In the genomic region with DNA sequence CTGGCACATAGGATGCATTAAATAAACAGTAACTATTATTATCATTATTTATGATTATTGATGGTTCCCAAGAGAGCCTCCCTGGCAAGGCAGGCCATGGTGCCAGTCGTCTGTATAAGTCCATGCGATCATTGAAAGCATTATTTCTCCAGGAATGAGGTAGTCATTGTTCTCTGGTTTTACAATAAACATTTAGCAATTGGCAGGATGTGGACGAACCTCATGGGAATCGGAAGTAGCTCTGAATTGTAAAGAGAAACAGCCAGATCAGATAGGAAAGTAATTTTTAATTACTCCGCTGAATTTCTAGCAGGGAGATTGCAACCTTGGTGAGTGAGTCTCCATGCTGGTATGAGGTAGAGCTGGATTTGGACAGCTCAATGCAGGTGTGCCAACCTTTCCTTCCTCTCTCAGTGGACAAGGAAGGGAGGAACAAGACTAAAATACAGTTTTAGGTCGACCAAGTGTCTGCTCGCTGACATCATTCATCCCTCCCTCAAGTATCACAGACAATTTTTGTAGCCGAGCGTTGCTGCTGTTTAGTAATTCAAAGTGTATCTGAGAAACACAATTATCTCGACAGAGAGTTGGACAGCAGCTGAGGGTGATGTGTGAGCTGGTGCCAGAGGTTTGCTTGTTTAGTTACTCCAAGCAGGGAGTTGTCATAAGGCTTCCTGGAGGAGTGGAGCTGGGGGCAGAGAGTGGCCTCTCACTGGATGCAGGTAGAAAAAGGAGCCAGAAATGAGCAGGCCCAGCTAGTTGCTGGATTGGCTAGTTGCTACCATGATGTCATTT, we compare ENCODE assay signal across 18 cellular contexts.
A peak's percentile ranks its signal among the peaks of the same experiment; 100 is the strongest.
DNase-seq lines count a peak whose midpoint lies in the region; ATAC-seq and TF ChIP-seq lines count a peak whose summit lies in the region.
"Had no signal": no experiment of that assay in that cellular context is flagged by ENCODE, and none has a peak within 500 bp of the region (broad histone marks: within the 10 kb centered on the region; RNA-seq: fewer than 3 reads in every experiment).

No MANE protein-coding gene starts in this region.

- no peaks in the 10 kb centered on the region for H3K9me3 ChIP-seq in RWPE2 (ENCODE audit: severe bottlenecking)
- no peaks in the 10 kb centered on the region for H3K9me3 ChIP-seq in mesenchymal stem cell (ENCODE audit: control insufficient read depth, low read length)
- H3K9me3 ChIP-seq: pancreas had no signal

- H2BK120ac ChIP-seq in mesenchymal stem cell (ENCODE audit: low read depth, low read length), result no peak overlapping the region

- H4K91ac ChIP-seq in mesenchymal stem cell (ENCODE audit: low read length), result no peak overlapping the region

- H2BK12ac ChIP-seq in mesenchymal stem cell (ENCODE audit: low read length in 2 of 2), result no peak overlapping the region

- H3K4me1 Mint-ChIP-seq in activated T-helper 1 cell treated with anti-CD3 and anti-CD28 coated beads, Interleukin-12 subunit alpha, Interleukin-12 subunit beta, Interleukin-2, Interleukin-4 antibody, amounts not matched to agents 30 ng/mL and 10 ng/mL and 1 ng/mL, durations not matched to agents 14 hours and 24 hours and 36 hours (ENCODE audit: low read depth), result no peaks in the 10 kb centered on the region
- H3K4me1 Mint-ChIP-seq: activated CD4-positive, alpha-beta memory T cell treated with anti-CD3 and anti-CD28 coated beads, Interleukin-2, amount 10 ng/mL, durations not matched to agents 7 days and 5 days; CD8-positive, alpha-beta memory T cell; stimulated activated naive B cell treated with anti-CD40 and anti-IgM and Interleukin-4, amounts not matched to agents 10 μg/mL and 1 μg/mL and 100 μg/mL, for 72 hours had no signal

- H3K79me1 ChIP-seq in mesenchymal stem cell (replicated peaks; ENCODE audit: low read length, poor library complexity, severe bottlenecking), result no peaks in the 10 kb centered on the region

- H2AK5ac ChIP-seq in mesenchymal stem cell (ENCODE audit: low read length, severe bottlenecking), result no peak overlapping the region

- no peak overlapping the region for H3K27ac Mint-ChIP-seq in activated T-helper 1 cell treated with anti-CD3 and anti-CD28 coated beads, Interleukin-12 subunit alpha, Interleukin-12 subunit beta, Interleukin-2, Interleukin-4 antibody, amounts not matched to agents 30 ng/mL and 10 ng/mL and 1 ng/mL, durations not matched to agents 14 hours and 24 hours and 36 hours
- H3K27ac Mint-ChIP-seq: activated CD4-positive, alpha-beta memory T cell treated with anti-CD3 and anti-CD28 coated beads, Interleukin-2, amount 10 ng/mL, durations not matched to agents 7 days and 5 days; activated naive CD4-positive, alpha-beta T cell treated with anti-CD3 and anti-CD28 coated beads for 36 hours; activated T-cell treated with anti-CD3 and anti-CD28 coated beads, Interleukin-2, amount 50 U/mL, for 24 hours; CD8-positive, alpha-beta memory T cell; stimulated activated naive B cell treated with anti-CD40 and anti-IgM and Interleukin-4, amounts not matched to agents 10 μg/mL and 1 μg/mL and 100 μg/mL, for 72 hours; T-helper 2 cell treated with Interferon-gamma antibody and Interleukin-4, amounts not matched to agents 5 μg/mL and 100 μg/mL, for 36 hours; WTC11 had no signal

- H3K36me3 Mint-ChIP-seq in activated T-helper 1 cell treated with anti-CD3 and anti-CD28 coated beads, Interleukin-12 subunit alpha, Interleukin-12 subunit beta, Interleukin-2, Interleukin-4 antibody, amounts not matched to agents 30 ng/mL and 10 ng/mL and 1 ng/mL, durations not matched to agents 14 hours and 24 hours and 36 hours (ENCODE audit: low read depth), result no peaks in the 10 kb centered on the region
- H3K36me3 Mint-ChIP-seq: CD8-positive, alpha-beta memory T cell; stimulated activated naive B cell treated with anti-CD40 and anti-IgM and Interleukin-4, amounts not matched to agents 10 μg/mL and 1 μg/mL and 100 μg/mL, for 72 hours had no signal

- peak overlapping the region; percentile 37 for H3K27ac ChIP-seq in RWPE2 (ENCODE audit: poor library complexity, severe bottlenecking)
- no peak overlapping the region for H3K27ac ChIP-seq in mesenchymal stem cell (ENCODE audit: low read length, poor library complexity, severe bottlenecking)
- H3K27ac ChIP-seq: pancreas had no signal

- H3K4me3 Mint-ChIP-seq in activated T-helper 1 cell treated with anti-CD3 and anti-CD28 coated beads, Interleukin-12 subunit alpha, Interleukin-12 subunit beta, Interleukin-2, Interleukin-4 antibody, amounts not matched to agents 30 ng/mL and 10 ng/mL and 1 ng/mL, durations not matched to agents 14 hours and 24 hours and 36 hours, result no peak overlapping the region
- H3K4me3 Mint-ChIP-seq: activated CD4-positive, alpha-beta memory T cell treated with anti-CD3 and anti-CD28 coated beads, Interleukin-2, amount 10 ng/mL, durations not matched to agents 7 days and 5 days; activated naive CD4-positive, alpha-beta T cell treated with anti-CD3 and anti-CD28 coated beads for 36 hours; activated T-cell treated with anti-CD3 and anti-CD28 coated beads, Interleukin-2, amount 50 U/mL, for 24 hours; CD8-positive, alpha-beta memory T cell; stimulated activated naive B cell treated with anti-CD40 and anti-IgM and Interleukin-4, amounts not matched to agents 10 μg/mL and 1 μg/mL and 100 μg/mL, for 72 hours; T-helper 2 cell treated with Interferon-gamma antibody and Interleukin-4, amounts not matched to agents 5 μg/mL and 100 μg/mL, for 36 hours; WTC11 had no signal

- no peak overlapping the region for H3K18ac ChIP-seq in mesenchymal stem cell (ENCODE audit: low read depth in 1 of 2, low read length in 2 of 2)

- no peak overlapping the region for H3K4ac ChIP-seq in mesenchymal stem cell (ENCODE audit: low read depth in 1 of 2, low read length in 2 of 2)

- no peak overlapping the region for H3K14ac ChIP-seq in mesenchymal stem cell (ENCODE audit: low read length in 2 of 2)

- H3K9me3 Mint-ChIP-seq in activated T-helper 1 cell treated with anti-CD3 and anti-CD28 coated beads, Interleukin-12 subunit alpha, Interleukin-12 subunit beta, Interleukin-2, Interleukin-4 antibody, amounts not matched to agents 30 ng/mL and 10 ng/mL and 1 ng/mL, durations not matched to agents 14 hours and 24 hours and 36 hours, result no peaks in the 10 kb centered on the region
- H3K9me3 Mint-ChIP-seq: activated CD4-positive, alpha-beta memory T cell treated with anti-CD3 and anti-CD28 coated beads, Interleukin-2, amount 10 ng/mL, durations not matched to agents 7 days and 5 days; activated naive CD4-positive, alpha-beta T cell treated with anti-CD3 and anti-CD28 coated beads for 36 hours; activated T-cell treated with anti-CD3 and anti-CD28 coated beads, Interleukin-2, amount 50 U/mL, for 24 hours; CD8-positive, alpha-beta memory T cell; stimulated activated naive B cell treated with anti-CD40 and anti-IgM and Interleukin-4, amounts not matched to agents 10 μg/mL and 1 μg/mL and 100 μg/mL, for 72 hours; T-helper 2 cell treated with Interferon-gamma antibody and Interleukin-4, amounts not matched to agents 5 μg/mL and 100 μg/mL, for 36 hours had no signal

- peak overlapping the region; percentile 53 for H3K9ac ChIP-seq in mesenchymal stem cell (ENCODE audit: low read length)

- H3K27me3 Mint-ChIP-seq in activated T-helper 1 cell treated with anti-CD3 and anti-CD28 coated beads, Interleukin-12 subunit alpha, Interleukin-12 subunit beta, Interleukin-2, Interleukin-4 antibody, amounts not matched to agents 30 ng/mL and 10 ng/mL and 1 ng/mL, durations not matched to agents 14 hours and 24 hours and 36 hours (ENCODE audit: insufficient read depth), result peaks cover 2% of the 10 kb centered on the region

- no peak for TF ChIP-seq CTCF in RWPE2 (IDR thresholded peaks at IDR 0.05; ENCODE audit: poor library complexity, severe bottlenecking)

- DNase-seq in DMS153 treated with DMSO at 0.1 percent for 48 hours (lab: John Stamatoyannopoulos, UW; ENCODE audit: unreplicated experiment) (peak; percentile 63), RWPE2 (ENCODE audit: low spot score) (no peak), mesenchymal stem cell (no peak), activated T-cell treated with anti-CD3 and anti-CD28 coated beads for 4 hours (no peak)
- no peak for DNase-seq in activated T-helper 1 cell treated with anti-CD3 and anti-CD28 coated beads, Interleukin-12 subunit alpha, Interleukin-12 subunit beta, Interleukin-2, Interleukin-4 antibody, amounts not matched to agents 30 ng/mL and 10 ng/mL and 1 ng/mL, durations not matched to agents 14 hours and 24 hours and 36 hours (ENCODE audit: low spot score)
- DNase-seq: activated CD4-positive, alpha-beta memory T cell treated with anti-CD3 and anti-CD28 coated beads, Interleukin-2, amount 10 ng/mL, durations not matched to agents 7 days and 5 days; activated naive CD4-positive, alpha-beta T cell treated with anti-CD3 and anti-CD28 coated beads for 36 hours; activated T-cell treated with anti-CD3 and anti-CD28 coated beads, Interleukin-2, amount 50 U/mL, for 24 hours; CD8-positive, alpha-beta memory T cell; left colon; NCI-H524 treated with DMSO at 0.1 percent for 48 hours; pancreas; stimulated activated naive B cell treated with anti-CD40 and anti-IgM and Interleukin-4, amounts not matched to agents 10 μg/mL and 1 μg/mL and 100 μg/mL, for 72 hours had no signal

- H3K4me1 ChIP-seq in RWPE2 (ENCODE audit: insufficient read depth, poor library complexity, severe bottlenecking), result peaks cover 2% of the 10 kb centered on the region
- peaks cover 13% of the 10 kb centered on the region for H3K4me1 ChIP-seq in mesenchymal stem cell (ENCODE audit: control insufficient read depth, insufficient read depth, low read depth, low read length)
- H3K4me1 ChIP-seq: pancreas had no signal

- no peak overlapping the region for H3K23ac ChIP-seq in mesenchymal stem cell (ENCODE audit: low read length in 2 of 2)

- H3K27me3 ChIP-seq in RWPE2 (ENCODE audit: insufficient read depth, poor library complexity, severe bottlenecking), result no peaks in the 10 kb centered on the region
- peaks cover 0 to 18% of the 10 kb centered on the region in 2 experiments for H3K27me3 ChIP-seq in mesenchymal stem cell (ENCODE audit: control insufficient read depth in 1 of 2, insufficient read depth in 1 of 2, low read length in 2 of 2)
- H3K27me3 ChIP-seq: pancreas had no signal

- no peak overlapping the region for H2AFZ ChIP-seq in mesenchymal stem cell (ENCODE audit: low read depth, low read length)

- no peak overlapping the region for H2BK5ac ChIP-seq in mesenchymal stem cell (ENCODE audit: low read depth, low read length, poor library complexity, severe bottlenecking)

- intact Hi-C loops in activated T-helper 1 cell treated with anti-CD3 and anti-CD28 coated beads, Interleukin-12 subunit alpha, Interleukin-12 subunit beta, Interleukin-2, Interleukin-4 antibody, amounts not matched to agents 30 ng/mL and 10 ng/mL and 1 ng/mL, durations not matched to agents 14 hours and 24 hours and 36 hours (cut with micrococcal nuclease), result no loop called here

- no peak overlapping the region for H2BK15ac ChIP-seq in mesenchymal stem cell (ENCODE audit: low read depth, poor library complexity, severe bottlenecking)

- H3K4me2 ChIP-seq in mesenchymal stem cell (ENCODE audit: low read length, poor library complexity, severe bottlenecking), result no peak overlapping the region

- H3K36me3 ChIP-seq in RWPE2 (ENCODE audit: low read depth) (no peaks in the 10 kb centered on the region), mesenchymal stem cell (ENCODE audit: control insufficient read depth in 1 of 2, insufficient read depth in 2 of 2, low read depth in 1 of 2, low read length in 2 of 2) (no peaks in the 10 kb centered on the region)
- H3K36me3 ChIP-seq: pancreas had no signal

- H3K4me3 ChIP-seq in RWPE2 (ENCODE audit: severe bottlenecking), result no peak overlapping the region
- H3K4me3 ChIP-seq in mesenchymal stem cell (ENCODE audit: insufficient read depth in 1 of 2, low read depth in 1 of 2, low read length in 2 of 2), result peak overlapping the region in 1 of 2 experiments; percentile 58
- H3K4me3 ChIP-seq: pancreas had no signal

- H4K8ac ChIP-seq in mesenchymal stem cell (ENCODE audit: low read length), result no peak overlapping the region

- 85% methylated on average over 8 of the region's 10 CpGs for WGBS in mesenchymal stem cell

- ATAC-seq in RWPE2 (ENCODE audit: low read depth) (peak; percentile 68), esophagus mucosa (peak; percentile 67), HG03196 (IDR thresholded peaks at IDR 0.05; ENCODE audit: unreplicated experiment) (no peak), HG02642 (IDR thresholded peaks at IDR 0.05; ENCODE audit: poor library complexity, unreplicated experiment) (no peak)
- ATAC-seq: left colon; stimulated activated naive B cell treated with anti-CD40 and anti-IgM and Interleukin-4, amounts not matched to agents 10 μg/mL and 1 μg/mL and 100 μg/mL, for 72 hours; WTC11 had no signal

Comparison
In these comparisons a context has a peak if more than half of its experiments do, and no peak if none do; other contexts are left out.
1. ATAC-seq: peak in RWPE2 (single experiment) and esophagus mucosa (single experiment); none in HG03196 (single experiment) and HG02642 (single experiment).